Comparison of ENCODE assay signal across 14 cellular contexts in genomic region chr4:8005814-8006215, GRCh38.
DNase-seq lines count a peak whose midpoint lies in the region; ATAC-seq, FAIRE-seq and TF ChIP-seq lines count a peak whose summit lies in the region.
"Had no signal": no experiment of that assay in that cellular context is flagged by ENCODE, and none has a peak within 500 bp of the region (broad histone marks: within the 10 kb centered on the region; RNA-seq: fewer than 3 reads in every experiment).

No MANE protein-coding gene starts in this region.

- H3K14ac ChIP-seq in neuronal stem cell (ENCODE audit: low read length), result peak overlapping the region; percentile 61

- H3K79me1 ChIP-seq in neuronal stem cell (ENCODE audit: low read depth, low read length), result peaks cover 4% of the 10 kb centered on the region

- no peaks in the 10 kb centered on the region for H3K36me3 ChIP-seq in HepG2 (replicated peaks in 1 of 2; ENCODE audit: control insufficient read depth in 1 of 2, insufficient read depth in 2 of 2, low read length in 2 of 2)
- H3K36me3 ChIP-seq in right lobe of liver, result no peaks in the 10 kb centered on the region
- no peaks in the 10 kb centered on the region for H3K36me3 ChIP-seq in NT2/D1 (ENCODE audit: insufficient read depth, insufficient read length, low read length)
- H3K36me3 ChIP-seq in neuronal stem cell (replicated peaks in 1 of 2; ENCODE audit: control insufficient read depth in 2 of 2, insufficient read depth in 2 of 2, low read length in 2 of 2), result no peaks in the 10 kb centered on the region
- H3K36me3 ChIP-seq: HAP-1 had no signal

- no peak overlapping the region for H3K9ac ChIP-seq in HepG2 (ENCODE audit: insufficient read depth, low read depth, low read length)
- H3K9ac ChIP-seq in NT2/D1 (ENCODE audit: insufficient read length, low read depth), result peak overlapping the region; percentile 42
- H3K9ac ChIP-seq in neuronal stem cell (ENCODE audit: low read depth, low read length, poor library complexity), result no peak overlapping the region

- in situ Hi-C loops in HepG2 (cut with HindIII; ENCODE audit: extremely low pct_ligation_motif_present, low pct_unique_long_range_greater_than_20kb), result no loop called here

- TF ChIP-seq CTCF in HepG2 (CRISPR knock-in tag; IDR thresholded peaks at IDR 0.05) (no peak), right lobe of liver (IDR thresholded peaks at IDR 0.05) (no peak)

- H3K4me2 ChIP-seq in HepG2 (ENCODE audit: low read depth, low read length) (no peak overlapping the region), neuronal stem cell (ENCODE audit: insufficient read depth, low read length, poor library complexity, severe bottlenecking) (no peak overlapping the region)
- H3K4me2 ChIP-seq: GM23338 had no signal

- no peak overlapping the region; a peak in 1 of 6 replicates for H3K4me3 ChIP-seq in HepG2 (replicated peaks in 1 of 3; ENCODE audit: insufficient read depth in 1 of 3, low read depth in 2 of 3, low read length in 3 of 3)
- no peak overlapping the region for H3K4me3 ChIP-seq in right lobe of liver
- H3K4me3 ChIP-seq in NT2/D1 (ENCODE audit: insufficient read length, low read depth), result no peak overlapping the region
- no peak overlapping the region for H3K4me3 ChIP-seq in neuronal stem cell (ENCODE audit: low read length in 2 of 2)
- H3K4me3 ChIP-seq: GM23338, HAP-1 had no signal

- H3K9me3 ChIP-seq in HepG2 (ENCODE audit: low read length), result no peaks in the 10 kb centered on the region
- no peaks in the 10 kb centered on the region for H3K9me3 ChIP-seq in right lobe of liver
- no peaks in the 10 kb centered on the region for H3K9me3 ChIP-seq in NT2/D1 (ENCODE audit: insufficient read depth, low read length)
- H3K9me3 ChIP-seq in neuronal stem cell (replicated peaks in 1 of 2; ENCODE audit: control insufficient read depth in 2 of 2, insufficient read depth in 1 of 2, low read depth in 1 of 2, low read length in 2 of 2), result no peaks in the 10 kb centered on the region
- H3K9me3 ChIP-seq: HAP-1 had no signal

- TF ChIP-seq POLR2A in HepG2 (IDR thresholded peaks at IDR 0.05; ENCODE audit: insufficient read depth in 1 of 2, low read depth in 2 of 2, low read length in 2 of 2), result no peak
- no peak for TF ChIP-seq POLR2A in right lobe of liver (IDR thresholded peaks at IDR 0.05)
- TF ChIP-seq POLR2A in GM12891 (IDR thresholded peaks at IDR 0.05; ENCODE audit: low read depth, low read length), result no peak

- POLR2A ChIA-PET in HepG2 (lab: Yijun Ruan, JAX), result no interaction called here

- no peak overlapping the region for H2BK12ac ChIP-seq in neuronal stem cell (ENCODE audit: low read length)

- peaks cover 19 to 80% of the 10 kb centered on the region in 2 experiments for H3K27me3 ChIP-seq in HepG2 (ENCODE audit: control insufficient read depth in 1 of 2, insufficient read depth in 2 of 2, low read length in 2 of 2)
- no peaks in the 10 kb centered on the region for H3K27me3 ChIP-seq in right lobe of liver
- no peaks in the 10 kb centered on the region for H3K27me3 ChIP-seq in NT2/D1 (ENCODE audit: insufficient read depth, insufficient read length)
- peaks cover 0 to 10% (median 0%) of the 10 kb centered on the region in 3 experiments for H3K27me3 ChIP-seq in neuronal stem cell (ENCODE audit: control insufficient read depth in 3 of 3, insufficient read depth in 3 of 3, low read depth in 1 of 3, low read length in 3 of 3)

- no peak overlapping the region for H2BK120ac ChIP-seq in neuronal stem cell (ENCODE audit: low read depth, low read length)

- H3K27ac ChIP-seq in HepG2 (ENCODE audit: extremely low read length, insufficient read depth, low read length) (no peak overlapping the region), right lobe of liver (no peak overlapping the region), neuronal stem cell (replicated peaks; ENCODE audit: low read length) (no peak overlapping the region)
- H3K27ac ChIP-seq: C4-2B had no signal

- no peak overlapping the region for H2AK5ac ChIP-seq in neuronal stem cell (ENCODE audit: low read depth, low read length)

- intact Hi-C loops in HepG2 (cut with micrococcal nuclease; ENCODE audit: unreplicated experiment) (no loop called here), right lobe of liver (cut with DNase I) (no loop called here)

- H3K4ac ChIP-seq in neuronal stem cell (ENCODE audit: low read length), result no peak overlapping the region

- CTCF ChIA-PET in HepG2 (lab: Yijun Ruan, JAX; ENCODE audit: low intra/inter-chr PET ratio, low total read pairs), result no interaction called here

- peak overlapping the region; percentile 5 for H2BK15ac ChIP-seq in neuronal stem cell (ENCODE audit: low read length)

- WGBS in HepG2 (ENCODE audit: low lambda C conversion rate), result 9% methylated on average over 4 of the region's 10 CpGs
- WGBS in right lobe of liver (ENCODE audit: insufficient coverage, low coverage, low lambda C conversion rate, missing lambda C conversion rate), result 8% methylated on average over 2 of the region's 10 CpGs
- WGBS in neuronal stem cell (ENCODE audit: extremely low coverage in 2 of 2, insufficient read length in 2 of 2, insufficient replicate concordance in 1 of 2), 2 donors, result no CpG with 5 or more reads among the region's 10 CpGs

- H4K20me1 ChIP-seq in HepG2 (ENCODE audit: insufficient read depth, low read length), result no peaks in the 10 kb centered on the region

- no peak overlapping the region for H4K91ac ChIP-seq in neuronal stem cell (ENCODE audit: low read depth, low read length, poor library complexity)

- no peak for TF ChIP-seq EP300 in HepG2 (IDR thresholded peaks at IDR 0.05; ENCODE audit: low read depth in 2 of 2, low read length in 2 of 2)
- no peak for TF ChIP-seq EP300 in HepG2 (CRISPR knock-in tag; IDR thresholded peaks at IDR 0.05; ENCODE audit: borderline replicate concordance)

- peak overlapping the region; percentile 52 for H3K23ac ChIP-seq in neuronal stem cell (ENCODE audit: low read depth, low read length, poor library complexity)

- H3K79me2 ChIP-seq in HepG2 (ENCODE audit: insufficient read depth, low read length), result no peaks in the 10 kb centered on the region

- FAIRE-seq in HepG2 (lab: Jason Lieb, UNC) (no peak), GM12891 (lab: Jason Lieb, UNC) (no peak)
- FAIRE-seq: A204.1, GM12892 had no signal

- ATAC-seq in HepG2, result no peak
- no peak for ATAC-seq in right lobe of liver
- ATAC-seq: GM23338 had no signal

- no peak overlapping the region for H4K8ac ChIP-seq in neuronal stem cell (ENCODE audit: low read depth, low read length)

- DNase-seq in HepG2 (ENCODE audit: low spot score) (no peak), right lobe of liver (no peak), NT2/D1 (ENCODE audit: low read depth, low spot score) (no peak), neuronal stem cell (ENCODE audit: low spot score) (no peak), GM12891 (ENCODE audit: insufficient read length, low spot score) (no peak), SKM-1 treated with dmso at 0.1 percent for 144 hours (lab: John Stamatoyannopoulos, UW; ENCODE audit: unreplicated experiment) (no peak)
- no peak for DNase-seq in stimulated activated CD4-positive, alpha-beta T cell treated with anti-CD3 and anti-CD28 coated beads, Interleukin-4, amount 100 ng/mL, for 1 hour
- DNase-seq: CD4-positive, alpha-beta memory T cell; DMS79 had no signal

- H3K4me1 ChIP-seq in HepG2 (ENCODE audit: insufficient read depth, low read length), result peaks cover 37% of the 10 kb centered on the region
- no peaks in the 10 kb centered on the region for H3K4me1 ChIP-seq in right lobe of liver
- peaks cover 28% of the 10 kb centered on the region for H3K4me1 ChIP-seq in NT2/D1 (ENCODE audit: insufficient read depth, insufficient read length)
- peaks cover 14% of the 10 kb centered on the region in 2 donors for H3K4me1 ChIP-seq in neuronal stem cell (ENCODE audit: control insufficient read depth in 2 of 2, insufficient read depth in 1 of 2, low read depth in 1 of 2, low read length in 2 of 2)
- H3K4me1 ChIP-seq: HAP-1 had no signal

- no peak overlapping the region for H2AFZ ChIP-seq in HepG2 (ENCODE audit: low read length)
- no peak overlapping the region for H2AFZ ChIP-seq in neuronal stem cell (ENCODE audit: low read length)
- H2AFZ ChIP-seq: GM23338 had no signal

- peak overlapping the region; percentile 44 for H3K18ac ChIP-seq in neuronal stem cell (ENCODE audit: low read length)

- no peak overlapping the region for H2BK5ac ChIP-seq in neuronal stem cell (ENCODE audit: low read length)

- TF ChIP-seq RAD21 in HepG2 (CRISPR knock-in tag; IDR thresholded peaks at IDR 0.05), result no peak

- BruUV-seq in HepG2 (replicated peaks; lab: Mats Ljungman, UMichigan), result no TSS peak

TF ChIP-seq in GM12891, 5 proteins besides CTCF, POLR2A, EP300 and RAD21:
- no peak for TF ChIP-seq POU2F2 (IDR thresholded peaks at IDR 0.05; ENCODE audit: low read depth, low read length)
- TF ChIP-seq SPI1 (IDR thresholded peaks at IDR 0.05; ENCODE audit: low read depth, low read length), result no peak
